In the genomic region with DNA sequence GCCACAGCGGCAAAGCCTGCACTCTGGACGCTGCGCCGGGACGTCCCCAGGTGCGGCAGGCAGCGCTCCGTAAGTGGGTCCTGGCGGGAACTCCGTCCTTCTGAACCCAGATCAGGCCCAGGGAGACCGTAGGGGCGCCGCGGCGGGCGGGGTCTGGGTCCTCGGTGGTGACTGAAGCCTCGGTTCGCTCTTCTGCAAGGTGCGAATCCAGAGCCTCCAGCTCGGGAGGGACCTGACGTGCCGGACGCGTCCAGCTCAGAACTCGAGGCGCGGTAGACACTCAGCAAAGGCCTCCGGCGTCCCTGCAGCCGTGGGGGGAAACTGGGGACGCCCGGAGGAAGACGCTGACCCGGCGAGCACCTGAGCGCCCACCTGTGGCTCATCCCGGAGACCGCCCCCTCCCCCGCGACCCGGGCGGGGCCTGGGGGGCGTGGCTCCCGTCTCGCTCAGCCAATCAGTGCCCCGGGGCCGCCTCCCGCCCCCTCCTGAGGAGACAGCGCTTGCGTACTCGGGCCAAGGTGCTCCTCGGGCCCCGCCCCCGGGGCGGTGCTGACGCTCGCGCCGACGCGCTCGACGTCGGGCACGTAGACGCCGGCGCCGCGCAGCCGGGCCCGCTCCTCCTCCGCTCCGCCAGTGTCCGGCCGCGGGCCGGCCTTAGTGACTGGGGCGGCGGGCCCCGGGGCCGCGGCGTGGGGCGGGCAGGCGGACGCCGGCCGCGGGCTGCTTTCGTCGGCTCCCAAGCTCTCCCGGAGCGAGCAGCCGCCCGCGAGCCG, we compare ENCODE assay signal across 8 cellular contexts. TPM values are rescaled to one million over a fixed set of nuclear protein-coding genes. Genes with fewer than 3 reads are reported as not detected.
DNase-seq lines count a peak whose midpoint lies in the region; ATAC-seq and TF ChIP-seq lines count a peak whose summit lies in the region.

A gene (plus strand): TSS at position 587 of the 773 bp plus-strand sequence. CDS start 1,483 bp downstream, outside the sequence.

- H3K27ac ChIP-seq in adipose tissue (ENCODE audit: low read depth, low read length), result no peak within 1 kb of the TSS
- peak within 1 kb of the TSS; percentile 62 to 95 (median 90) for H3K27ac ChIP-seq in heart right ventricle

- H3K36me3 Mint-ChIP-seq in T-cell (peaks cover 18% of the 10 kb centered on the region), type B pancreatic cell (peaks cover 10% of the 10 kb centered on the region)

- peak within 1 kb of the TSS; percentile 87 to 91 (median 89) for H3K4me3 Mint-ChIP-seq in T-cell
- peak within 1 kb of the TSS; percentile 95 for H3K4me3 Mint-ChIP-seq in type B pancreatic cell

- peaks cover 11 to 17% of the 10 kb centered on the region in 2 donors for H3K27me3 Mint-ChIP-seq in T-cell
- peaks cover 31% of the 10 kb centered on the region for H3K27me3 Mint-ChIP-seq in type B pancreatic cell

- TF ChIP-seq CTCF in GM13976 (IDR thresholded peaks at IDR 0.05; ENCODE audit: borderline replicate concordance, control extremely low read depth, extremely low read depth, insufficient read depth, missing control alignments) (peak; percentile 19), heart right ventricle (IDR thresholded peaks at IDR 0.05) (peak in 3 of 9 donors; percentile 22 to 32 (median 26)), type B pancreatic cell (conservative IDR thresholded peaks at IDR 0.05) (no peak)

- POLR2A ChIA-PET in T-cell (lab: Charles Lee), result interaction anchor here in 1 of 2 donors (0.6 kb wide), 1 partner anchor 1660 kb away, joined by 4 read pairs; no protein-coding TSS in a partner anchor

- peak within 1 kb of the TSS; percentile 62 to 98 (median 84) for H3K4me3 ChIP-seq in heart right ventricle

- intact Hi-C loops in heart right ventricle (cut with DNase I), result loop anchor here in 2 of 10 donors (5.0 to 10.0 kb wide), 2 partner anchors 68 to 125 kb away; a partner anchor contains a TSS
- intact Hi-C loops in posterior cingulate gyrus (cut with DNase I), result loop anchor here (5.0 to 10.0 kb wide), 2 partner anchors 68 to 125 kb away; a partner anchor contains a TSS

- H3K4me1 Mint-ChIP-seq in T-cell (peaks cover 41 to 44% (median 42%) of the 10 kb centered on the region in 3 donors), type B pancreatic cell (ENCODE audit: unreplicated experiment) (peaks cover 30% of the 10 kb centered on the region)

- no peaks in the 10 kb centered on the region for H3K9me3 ChIP-seq in heart right ventricle

- peaks cover 6 to 39% (median 25%) of the 10 kb centered on the region in 9 donors for H3K4me1 ChIP-seq in heart right ventricle

- whole genome bisulfite sequencing in adipose tissue, 3 donors, result 0 to 1% (median 1%) methylated on average over 46 to 99 of the region's 99 CpGs
- WGBS in heart right ventricle, 2 donors, result 0% methylated on average over 92 to 99 of the region's 99 CpGs

- peaks cover 0 to 34% (median 3%) of the 10 kb centered on the region in 9 donors for H3K36me3 ChIP-seq in heart right ventricle

- H3K27ac Mint-ChIP-seq in T-cell (peak within 1 kb of the TSS; percentile 65 to 79), type B pancreatic cell (peak within 1 kb of the TSS; percentile 93)

- no peaks in the 10 kb centered on the region for H3K9me3 Mint-ChIP-seq in T-cell
- H3K9me3 Mint-ChIP-seq in type B pancreatic cell, result no peaks in the 10 kb centered on the region

- in situ Hi-C loops in GM13976 (cut with MboI; ENCODE audit: low sequenced_read_pairs, unreplicated experiment), result no loop called here

- ATAC-seq in HG02852 (IDR thresholded peaks at IDR 0.05; ENCODE audit: unreplicated experiment), result peak; percentile 92
- peak; percentile 92 to 96 (median 92) for ATAC-seq in T-cell (replicated peaks in 1 of 4)
- ATAC-seq in heart right ventricle, result peak; percentile 98 to 100 (median 99)

- CTCF ChIA-PET in T-cell (lab: Charles Lee), result interaction anchor here in 1 of 2 donors (0.5 kb wide), 1 partner anchor 9 kb away, joined by 4 read pairs; no protein-coding TSS in a partner anchor

- H3K27me3 ChIP-seq in heart right ventricle, result peaks cover 0 to 15% (median 0%) of the 10 kb centered on the region in 7 donors

- DNase-seq in GM13976 (ENCODE audit: low spot score), result peak; percentile 99
- peak; percentile 70 for DNase-seq in NCI-H1436 treated with DMSO at 0.1 percent for 48 hours (lab: John Stamatoyannopoulos, UW)
- peak; percentile 81 to 96 (median 92) for DNase-seq in T-cell
- DNase-seq in heart right ventricle, result peak; percentile 95 to 96
- DNase-seq in posterior cingulate gyrus, result peak; percentile 88 to 99 (median 96)
- peak; percentile 95 for DNase-seq in type B pancreatic cell (ENCODE audit: extremely low spot score, unreplicated experiment)

RNA-seq across cellular contexts. Expression of the gene that starts here (rescaled TPM):
- 10 to 100 TPM; 41.0 to 50.7 (median 49.6) TPM for total RNA-seq in T-cell
- 10 to 100 TPM in 2 of 3 donors, 1 to 10 TPM in 1; 8.0 to 27.2 (median 25.0) TPM for polyA plus RNA-seq in adipose tissue
- total RNA-seq in heart right ventricle, result 10 to 100 TPM; 35.8 to 57.2 (median 39.5) TPM
- polyA plus RNA-seq in heart right ventricle, result 10 to 100 TPM; 14.0 to 20.1 TPM
- 47.8 and 57.0 TPM in 2 replicates for total RNA-seq in type B pancreatic cell (ENCODE audit: low replicate concordance)
